ENCODE assay signal across 18 cellular contexts in genomic region chr10:125850766-125851731, GRCh38. TPM values are rescaled to one million over a fixed set of nuclear protein-coding genes. Genes with fewer than 3 reads are reported as not detected.
"Had no signal": no experiment of that assay in that cellular context is flagged by ENCODE, and none has a peak within 500 bp of the region (broad histone marks: within the 10 kb centered on the region; RNA-seq: fewer than 3 reads in every experiment).

No MANE protein-coding gene starts in this region.

- H3K27me3 ChIP-seq: body of pancreas, spleen, thyroid gland had no signal

- H3K27ac ChIP-seq: body of pancreas, spleen, thyroid gland had no signal

- DNase-seq: activated CD4-positive, alpha-beta T cell treated with anti-CD3 and anti-CD28 coated beads, Interleukin-2, amount 50 U/mL, for 4 hours; activated naive CD4-positive, alpha-beta T cell treated with anti-CD3 and anti-CD28 coated beads, Interleukin-2, amount 50 U/mL, for 16 hours; activated T-cell treated with anti-CD3 and anti-CD28 coated beads for 4 hours; amniotic stem cell; body of pancreas; effector CD8-positive, alpha-beta T cell; foreskin melanocyte; immature natural killer cell; naive thymus-derived CD8-positive, alpha-beta T cell; posterior cingulate gyrus; SK-N-SH; spleen; T-cell; T1000; thyroid gland had no signal

- H3K4me2 ChIP-seq: SK-N-SH had no signal

- H3K4me3 ChIP-seq: body of pancreas, spleen, thyroid gland had no signal

- H3K4me1 ChIP-seq: spleen, thyroid gland had no signal

- ATAC-seq: activated CD4-positive, CD25-positive, alpha-beta regulatory T cell treated with anti-CD3 and anti-CD28 coated beads, Interleukin-2, amount 50 U/mL, for 24 hours; body of pancreas; naive thymus-derived CD8-positive, alpha-beta T cell; sciatic nerve; T-cell had no signal

- H3K9me3 ChIP-seq: body of pancreas, SK-N-SH, spleen, thyroid gland had no signal

RNA-seq across cellular contexts. Expression of gene FANK1, which starts 45.3 kb away (rescaled TPM):
- total RNA-seq: activated T-helper 2 cell treated with anti-CD3 and anti-CD28 coated beads, Interferon-gamma antibody, Interleukin-2, Interleukin-4, amounts not matched to agents 10 μg/mL and 5 μg/mL and 100 μg/mL, durations not matched to agents 14 hours and 24 hours and 36 hours had no signal
- polyA plus RNA-seq: immature natural killer cell; naive thymus-derived CD8-positive, alpha-beta T cell had no signal
